In the genomic region with DNA sequence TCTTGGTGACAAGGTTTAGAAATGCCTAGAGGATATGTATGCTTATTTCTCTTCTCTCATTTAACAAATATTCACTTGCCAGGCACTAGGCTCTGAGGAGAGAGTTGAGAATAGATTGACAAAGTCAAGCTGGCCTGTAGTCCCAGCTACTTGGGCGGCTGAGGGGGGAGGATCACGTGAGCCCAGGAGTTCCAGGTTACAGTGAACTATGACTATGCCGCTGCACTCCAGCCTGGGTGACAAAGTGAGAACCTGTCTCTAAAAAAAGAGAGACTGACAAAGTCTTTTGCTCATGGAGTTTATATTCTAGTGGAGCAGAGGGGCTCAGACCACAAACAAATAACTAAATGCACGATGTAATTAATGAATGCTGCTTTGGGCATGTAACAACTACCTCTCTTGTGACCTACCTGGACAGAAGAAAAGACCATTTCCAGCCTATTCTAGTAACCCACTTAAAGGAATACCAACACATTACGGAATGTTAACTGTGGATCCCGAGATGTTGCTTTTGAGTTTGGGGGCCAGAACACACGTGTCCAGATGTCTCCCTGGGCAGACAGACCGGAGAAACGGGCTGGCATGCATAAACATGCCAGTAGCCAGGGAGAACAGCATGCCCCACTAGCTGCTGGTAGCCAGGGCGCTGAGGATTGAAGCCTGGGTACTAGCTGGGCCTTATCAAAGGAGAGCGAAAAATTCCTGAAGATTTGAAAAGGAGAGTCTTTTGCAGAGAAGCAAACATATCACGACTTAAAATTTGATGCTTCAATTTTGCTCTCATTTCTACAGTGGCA, we compare ENCODE assay signal across 12 cellular contexts. TPM values are rescaled to one million over a fixed set of nuclear protein-coding genes. Genes with fewer than 3 reads are reported as not detected.
DNase-seq lines count a peak whose midpoint lies in the region; ATAC-seq and TF ChIP-seq lines count a peak whose summit lies in the region.
"Had no signal": no experiment of that assay in that cellular context is flagged by ENCODE, and none has a peak within 500 bp of the region (broad histone marks: within the 10 kb centered on the region; RNA-seq: fewer than 3 reads in every experiment).

No MANE protein-coding gene starts in this region.

- peaks cover 19% of the 10 kb centered on the region for H4K20me1 ChIP-seq in neural progenitor cell (ENCODE audit: low read depth)

- TF ChIP-seq CTCF in endodermal cell (conservative IDR thresholded peaks at IDR 0.05) = no peak
- no peak for TF ChIP-seq CTCF in neural progenitor cell (IDR thresholded peaks at IDR 0.05)

- H3K27ac Mint-ChIP-seq in CD4-positive, CD25-positive, alpha-beta regulatory T cell = no peak overlapping the region
- peak overlapping the region in 1 of 3 donors; percentile 82 for H3K27ac Mint-ChIP-seq in IgD-negative memory B cell
- peak overlapping the region; percentile 62 for H3K27ac Mint-ChIP-seq in endodermal cell
- H3K27ac Mint-ChIP-seq in neural progenitor cell = peak overlapping the region; percentile 31

- no peak for DNase-seq in CD4-positive, CD25-positive, alpha-beta regulatory T cell
- DNase-seq in endodermal cell = no peak
- DNase-seq in neural progenitor cell (ENCODE audit: low spot score) = no peak
- DNase-seq in NCI-H1105 (lab: John Stamatoyannopoulos, UW) = no peak
- no peak for DNase-seq in activated T-cell treated with anti-CD3 and anti-CD28 coated beads, Interleukin-2, amount 50 U/mL, for 1 hour
- DNase-seq: amniotic stem cell, NCI-H1694 treated with DMSO at 0.1 percent for 48 hours, WERI-Rb-1 had no signal

- H2AFZ ChIP-seq in neural progenitor cell (replicated peaks) = no peak overlapping the region

- H3K79me2 ChIP-seq in neural progenitor cell (ENCODE audit: low read depth) = peaks cover 59% of the 10 kb centered on the region

- WGBS in endodermal cell (ENCODE audit: insufficient coverage in 1 of 2, insufficient read length in 1 of 2), 2 experiments = 90 to 91% methylated on average over 12 of the region's 12 CpGs

- no peaks in the 10 kb centered on the region for H3K9me3 ChIP-seq in CD4-positive, CD25-positive, alpha-beta regulatory T cell (ENCODE audit: control insufficient read depth in 2 of 2, low read length in 2 of 2)
- no peaks in the 10 kb centered on the region for H3K9me3 ChIP-seq in endodermal cell (ENCODE audit: control insufficient read depth, low read length)
- H3K9me3 ChIP-seq in neural progenitor cell (ENCODE audit: low read depth) = no peaks in the 10 kb centered on the region
- H3K9me3 ChIP-seq: BLaER1 had no signal

- H3K4me2 ChIP-seq in neural progenitor cell = no peak overlapping the region
- H3K4me2 ChIP-seq: BLaER1 had no signal

- H3K4me3 ChIP-seq in CD4-positive, CD25-positive, alpha-beta regulatory T cell (ENCODE audit: low read depth, low read length) = no peak overlapping the region
- H3K4me3 ChIP-seq in endodermal cell (ENCODE audit: low read length) (no peak overlapping the region), neural progenitor cell (no peak overlapping the region)
- H3K4me3 ChIP-seq: BLaER1 had no signal

- H3K4me3 Mint-ChIP-seq in CD4-positive, CD25-positive, alpha-beta regulatory T cell = peak overlapping the region; percentile 15 to 96 (median 90)
- peak overlapping the region in 3 of 4 donors; percentile 41 to 93 (median 93) for H3K4me3 Mint-ChIP-seq in IgD-negative memory B cell
- H3K4me3 Mint-ChIP-seq in endodermal cell = peak overlapping the region; percentile 93
- peak overlapping the region; percentile 91 for H3K4me3 Mint-ChIP-seq in neural progenitor cell

- ATAC-seq in CD4-positive, CD25-positive, alpha-beta regulatory T cell (ENCODE audit: low read depth in 2 of 2) = no peak
- no peak for ATAC-seq in HG03175 (IDR thresholded peaks at IDR 0.05; ENCODE audit: unreplicated experiment)
- no peak for ATAC-seq in GM18861 (IDR thresholded peaks at IDR 0.05; ENCODE audit: unreplicated experiment)

- peaks cover 18% of the 10 kb centered on the region for H3K4me1 ChIP-seq in CD4-positive, CD25-positive, alpha-beta regulatory T cell (ENCODE audit: control insufficient read depth, insufficient read depth, low read length, poor library complexity, severe bottlenecking)
- H3K4me1 ChIP-seq in endodermal cell (ENCODE audit: control insufficient read depth, insufficient read depth, low read length) (no peaks in the 10 kb centered on the region), neural progenitor cell (peaks cover 28% of the 10 kb centered on the region)

- peaks cover 39% of the 10 kb centered on the region for H3K27me3 Mint-ChIP-seq in CD4-positive, CD25-positive, alpha-beta regulatory T cell
- peaks cover 9% of the 10 kb centered on the region for H3K27me3 Mint-ChIP-seq in IgD-negative memory B cell
- no peaks in the 10 kb centered on the region for H3K27me3 Mint-ChIP-seq in endodermal cell (ENCODE audit: insufficient read depth)
- peaks cover 3% of the 10 kb centered on the region for H3K27me3 Mint-ChIP-seq in neural progenitor cell (ENCODE audit: insufficient read depth, low read depth)

- no peaks in the 10 kb centered on the region for H3K9me3 Mint-ChIP-seq in CD4-positive, CD25-positive, alpha-beta regulatory T cell
- H3K9me3 Mint-ChIP-seq in IgD-negative memory B cell (no peaks in the 10 kb centered on the region), endodermal cell (no peaks in the 10 kb centered on the region), neural progenitor cell (no peaks in the 10 kb centered on the region)

- H3K36me3 ChIP-seq in CD4-positive, CD25-positive, alpha-beta regulatory T cell (ENCODE audit: control insufficient read depth, insufficient read depth, low read length) = no peaks in the 10 kb centered on the region
- no peaks in the 10 kb centered on the region for H3K36me3 ChIP-seq in endodermal cell (ENCODE audit: control insufficient read depth, insufficient read depth, low read length)
- H3K36me3 ChIP-seq in neural progenitor cell = no peaks in the 10 kb centered on the region
- H3K36me3 ChIP-seq: BLaER1 had no signal

- H3K27me3 ChIP-seq in CD4-positive, CD25-positive, alpha-beta regulatory T cell (ENCODE audit: control insufficient read depth, insufficient read depth, low read length) = peaks cover 8% of the 10 kb centered on the region
- H3K27me3 ChIP-seq in endodermal cell (ENCODE audit: control insufficient read depth, insufficient read depth, low read length, poor library complexity, severe bottlenecking) (no peaks in the 10 kb centered on the region), neural progenitor cell (no peaks in the 10 kb centered on the region)

- H3K4me1 Mint-ChIP-seq in CD4-positive, CD25-positive, alpha-beta regulatory T cell = peaks cover 17 to 29% (median 23%) of the 10 kb centered on the region in 4 donors
- H3K4me1 Mint-ChIP-seq in IgD-negative memory B cell = peaks cover 27 to 37% (median 35%) of the 10 kb centered on the region in 3 donors
- H3K4me1 Mint-ChIP-seq in endodermal cell = peaks cover 14% of the 10 kb centered on the region
- H3K4me1 Mint-ChIP-seq in neural progenitor cell = peaks cover 32% of the 10 kb centered on the region

- no peak overlapping the region for H3K27ac ChIP-seq in CD4-positive, CD25-positive, alpha-beta regulatory T cell (ENCODE audit: insufficient read depth, low read length, poor library complexity, severe bottlenecking)
- H3K27ac ChIP-seq in endodermal cell (ENCODE audit: low read depth, low read length) (no peak overlapping the region), neural progenitor cell (no peak overlapping the region)
- H3K27ac ChIP-seq: BLaER1, WERI-Rb-1 had no signal

- H3F3A ChIP-seq in neural progenitor cell (ENCODE audit: low read depth) = peaks cover 54% of the 10 kb centered on the region

- H3K9ac ChIP-seq in endodermal cell (ENCODE audit: extremely low read depth, low read length, poor library complexity, severe bottlenecking) = no peak overlapping the region
- H3K9ac ChIP-seq in neural progenitor cell = no peak overlapping the region
- H3K9ac ChIP-seq: BLaER1 had no signal

- no peaks in the 10 kb centered on the region for H3K36me3 Mint-ChIP-seq in CD4-positive, CD25-positive, alpha-beta regulatory T cell
- H3K36me3 Mint-ChIP-seq in IgD-negative memory B cell (peaks cover 2% of the 10 kb centered on the region), endodermal cell (ENCODE audit: low read depth) (no peaks in the 10 kb centered on the region), neural progenitor cell (peaks cover 19% of the 10 kb centered on the region)

RNA-seq across cellular contexts. Expression of gene BMPR1A, which starts 2.6 kb away (rescaled TPM):
- total RNA-seq in CD4-positive, CD25-positive, alpha-beta regulatory T cell = 8.8 TPM
- polyA plus RNA-seq in CD4-positive, CD25-positive, alpha-beta regulatory T cell = 1 to 10 TPM; 2.2 to 5.0 (median 3.8) TPM
- polyA plus RNA-seq in IgD-negative memory B cell = 5.0 TPM
- total RNA-seq in endodermal cell = 10 to 100 TPM; 69.4 to 96.4 TPM
- polyA plus RNA-seq in endodermal cell (2013, experiment 1 of 2) = 40.2 TPM
- 38.8 TPM for polyA plus RNA-seq in endodermal cell (2013, experiment 2 of 2)
- total RNA-seq in neural progenitor cell (ENCODE audit: low replicate concordance) = 60.8 and 76.2 TPM in 2 replicates

Comparison
In these comparisons a context has a peak if more than half of its experiments do, and no peak if none do; other contexts are left out.
1. H3K27ac Mint-ChIP-seq: peak in endodermal cell (single experiment) and neural progenitor cell (single experiment); none in CD4-positive, CD25-positive, alpha-beta regulatory T cell (0 of 3).
2. Peak in every context shown above with its lines, with median percentiles within 50 percentile points of each other: H3K4me3 Mint-ChIP-seq.